23 cellular contexts compared by ENCODE assay signal in genomic region chr22:20630873-20631617, GRCh38.
"Had no signal": no experiment of that assay in that cellular context is flagged by ENCODE, and none has a peak within 500 bp of the region (broad histone marks: within the 10 kb centered on the region; RNA-seq: fewer than 3 reads in every experiment).

No MANE protein-coding gene starts in this region.

- H3K4me3 Mint-ChIP-seq: activated CD8-positive, alpha-beta T cell treated with anti-CD3 and anti-CD28 coated beads for 36 hours; activated naive CD8-positive, alpha-beta T cell treated with anti-CD3 and anti-CD28 coated beads, Interleukin-2, amount 50 U/mL, for 24 hours; T-helper 1 cell treated with Interleukin-12 subunit alpha and Interleukin-12 subunit beta and Interleukin-4 antibody, amounts not matched to agents 30 μg/mL and 1 μg/mL, for 36 hours had no signal

- H3K9me3 Mint-ChIP-seq: activated CD8-positive, alpha-beta T cell treated with anti-CD3 and anti-CD28 coated beads for 36 hours; activated naive CD8-positive, alpha-beta T cell treated with anti-CD3 and anti-CD28 coated beads, Interleukin-2, amount 50 U/mL, for 24 hours; T-helper 1 cell treated with Interleukin-12 subunit alpha and Interleukin-12 subunit beta and Interleukin-4 antibody, amounts not matched to agents 30 μg/mL and 1 μg/mL, for 36 hours had no signal

- ATAC-seq: activated CD4-positive, CD25-positive, alpha-beta regulatory T cell treated with anti-CD3 and anti-CD28 coated beads, Interleukin-2, amount 50 U/mL, for 24 hours; activated CD8-positive, alpha-beta T cell treated with anti-CD3 and anti-CD28 coated beads for 36 hours; activated naive CD8-positive, alpha-beta T cell treated with anti-CD3 and anti-CD28 coated beads, Interleukin-2, amount 50 U/mL, for 24 hours; body of pancreas; SK-N-SH treated with all-trans-retinoic acid at 6 μM for 48 hours had no signal

- H3K27ac Mint-ChIP-seq: activated CD8-positive, alpha-beta T cell treated with anti-CD3 and anti-CD28 coated beads for 36 hours; activated naive CD8-positive, alpha-beta T cell treated with anti-CD3 and anti-CD28 coated beads, Interleukin-2, amount 50 U/mL, for 24 hours; T-helper 1 cell treated with Interleukin-12 subunit alpha and Interleukin-12 subunit beta and Interleukin-4 antibody, amounts not matched to agents 30 μg/mL and 1 μg/mL, for 36 hours had no signal

- H3K9me3 ChIP-seq: ascending aorta, body of pancreas, Peyer's patch, SJSA1 had no signal

- H3K36me3 ChIP-seq: ascending aorta, Peyer's patch, SJSA1 had no signal

- H3K27ac ChIP-seq: ascending aorta, body of pancreas, Peyer's patch, SJSA1 had no signal

- H3K27me3 ChIP-seq: ascending aorta, body of pancreas, Peyer's patch had no signal

- H3K4me3 ChIP-seq: ascending aorta, body of pancreas, Peyer's patch, SJSA1 had no signal

- DNase-seq: activated CD4-positive, alpha-beta T cell treated with anti-CD3 and anti-CD28 coated beads for 4 hours; activated CD8-positive, alpha-beta memory T cell treated with anti-CD3 and anti-CD28 coated beads, Interleukin-2, amount 50 U/mL, for 4 hours; activated CD8-positive, alpha-beta T cell treated with anti-CD3 and anti-CD28 coated beads for 36 hours; activated naive CD4-positive, alpha-beta T cell treated with anti-CD3 and anti-CD28 coated beads, Interleukin-2, amount 50 U/mL, for 16 hours; activated naive CD8-positive, alpha-beta T cell treated with anti-CD3 and anti-CD28 coated beads, Interleukin-2, amount 50 U/mL, for 24 hours; amniotic stem cell; body of pancreas; Kasumi-1; KBM-7; NCI-H1105 treated with DMSO at 0.1 percent for 48 hours; NCI-H1436 treated with DMSO at 0.1 percent for 48 hours; NCI-H187; NCI-H2081; NCI-H446; NCI-H524; Peyer's patch; SHP77; SW 1271 had no signal

- H3K4me1 Mint-ChIP-seq: activated naive CD8-positive, alpha-beta T cell treated with anti-CD3 and anti-CD28 coated beads, Interleukin-2, amount 50 U/mL, for 24 hours had no signal

- H3K4me1 ChIP-seq: ascending aorta, body of pancreas, Peyer's patch, SJSA1 had no signal
